Comparison of ENCODE assay signal across 9 cellular contexts in the genomic region with DNA sequence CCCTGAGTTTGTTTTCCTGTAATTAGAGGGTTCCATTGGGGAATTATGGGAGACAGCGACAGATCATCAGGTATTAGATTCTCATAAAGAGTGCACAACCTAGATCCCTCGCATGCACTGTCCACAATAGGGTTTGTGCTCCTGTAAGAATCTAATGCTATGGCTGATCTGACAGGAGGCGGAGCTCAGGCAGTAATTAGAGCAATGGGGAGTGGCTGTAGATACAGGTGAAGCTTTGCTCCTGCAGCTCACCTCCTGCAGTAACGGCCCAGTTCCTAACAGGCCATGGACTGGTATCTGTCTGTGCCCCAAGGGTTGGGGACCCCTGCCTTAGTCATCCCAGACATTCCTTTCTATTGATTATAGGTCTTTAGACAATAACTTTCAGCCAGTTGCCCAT. TPM values are rescaled to one million over a fixed set of nuclear protein-coding genes. Genes with fewer than 3 reads are reported as not detected.
DNase-seq lines count a peak whose midpoint lies in the region; ATAC-seq, FAIRE-seq and TF ChIP-seq lines count a peak whose summit lies in the region.
"Had no signal": no experiment of that assay in that cellular context is flagged by ENCODE, and none has a peak within 500 bp of the region (broad histone marks: within the 10 kb centered on the region; RNA-seq: fewer than 3 reads in every experiment).

No MANE protein-coding gene starts in this region.

- H3K4me1 Mint-ChIP-seq in activated CD4-positive, alpha-beta T cell treated with anti-CD3 and anti-CD28 coated beads, Interleukin-2, amount 10 ng/mL, durations not matched to agents 24 days and 14 days, result peaks cover 13% of the 10 kb centered on the region
- H3K4me1 Mint-ChIP-seq in stimulated activated effector memory CD8-positive, alpha-beta T cell treated with anti-CD3 and anti-CD28 coated beads, Interleukin-12 subunit alpha, Interleukin-12 subunit beta, amount 100 ng/mL, for 72 hours, result peaks cover 9% of the 10 kb centered on the region

- no peak for FAIRE-seq in GM12892 (lab: Jason Lieb, UNC)

- no peaks in the 10 kb centered on the region for H4K20me1 ChIP-seq in SU-DHL-6 (ENCODE audit: low read depth, low read length)

- H3K27me3 ChIP-seq in SU-DHL-6 (ENCODE audit: low read length) (no peaks in the 10 kb centered on the region), esophagus squamous epithelium (no peaks in the 10 kb centered on the region)

- no peak for DNase-seq in activated CD4-positive, alpha-beta T cell treated with anti-CD3 and anti-CD28 coated beads, Interleukin-2, amount 10 ng/mL, durations not matched to agents 24 days and 14 days
- DNase-seq in activated CD4-positive, alpha-beta T cell treated with anti-CD3 and anti-CD28 coated beads for 4 hours, result no peak
- no peak for DNase-seq in esophagus squamous epithelium (lab: John Stamatoyannopoulos, UW)
- no peak for DNase-seq in stimulated activated effector memory CD8-positive, alpha-beta T cell treated with anti-CD3 and anti-CD28 coated beads, Interleukin-12 subunit alpha, Interleukin-12 subunit beta, amount 100 ng/mL, for 72 hours (ENCODE audit: low spot score in 2 of 2)
- DNase-seq in cerebellar nuclear complex (lab: John Stamatoyannopoulos, UW), result no peak
- no peak for DNase-seq in GM12892 (ENCODE audit: insufficient read length)
- DNase-seq: NCI-H1930 had no signal

- H3K9me2 ChIP-seq in SU-DHL-6 (replicated peaks; ENCODE audit: insufficient read depth, low read length), result no peaks in the 10 kb centered on the region

- intact Hi-C loops in activated CD4-positive, alpha-beta T cell treated with anti-CD3 and anti-CD28 coated beads, Interleukin-2, amount 10 ng/mL, durations not matched to agents 24 days and 14 days (cut with micrococcal nuclease), result loop anchor here (5.0 kb wide), 1 partner anchor 34 kb away; a partner anchor contains a TSS
- intact Hi-C loops in esophagus squamous epithelium (cut with DNase I), result no loop called here

- ATAC-seq in stimulated activated effector memory CD8-positive, alpha-beta T cell treated with anti-CD3 and anti-CD28 coated beads, Interleukin-12 subunit alpha, Interleukin-12 subunit beta, amount 100 ng/mL, for 72 hours, result no peak
- ATAC-seq in GM21825 (IDR thresholded peaks at IDR 0.05; ENCODE audit: unreplicated experiment), result no peak

- no peak overlapping the region for H3K27ac ChIP-seq in SU-DHL-6 (ENCODE audit: low read depth, low read length)
- peak overlapping the region in 3 of 4 donors; percentile 91 to 98 (median 97) for H3K27ac ChIP-seq in esophagus squamous epithelium

- 64 to 73% methylated on average over 4 of the region's 4 CpGs for WGBS in esophagus squamous epithelium, 2 donors

- H3K36me3 Mint-ChIP-seq in activated CD4-positive, alpha-beta T cell treated with anti-CD3 and anti-CD28 coated beads, Interleukin-2, amount 10 ng/mL, durations not matched to agents 24 days and 14 days (ENCODE audit: low read depth), result peaks cover 4% of the 10 kb centered on the region
- no peaks in the 10 kb centered on the region for H3K36me3 Mint-ChIP-seq in stimulated activated effector memory CD8-positive, alpha-beta T cell treated with anti-CD3 and anti-CD28 coated beads, Interleukin-12 subunit alpha, Interleukin-12 subunit beta, amount 100 ng/mL, for 72 hours

- no peak overlapping the region for H3K9ac ChIP-seq in SU-DHL-6 (ENCODE audit: low read length)

- H3K9me3 ChIP-seq in SU-DHL-6 (ENCODE audit: insufficient read depth, low read length), result no peaks in the 10 kb centered on the region
- no peaks in the 10 kb centered on the region for H3K9me3 ChIP-seq in esophagus squamous epithelium

- H3K36me3 ChIP-seq in SU-DHL-6 (ENCODE audit: low read length) (no peaks in the 10 kb centered on the region), esophagus squamous epithelium (no peaks in the 10 kb centered on the region)

- peaks cover 7% of the 10 kb centered on the region; the same call in 1 of the 2 replicates for H3K79me2 ChIP-seq in SU-DHL-6 (ENCODE audit: insufficient read depth, low read length)

- H3K9me3 Mint-ChIP-seq in activated CD4-positive, alpha-beta T cell treated with anti-CD3 and anti-CD28 coated beads, Interleukin-2, amount 10 ng/mL, durations not matched to agents 24 days and 14 days, result no peaks in the 10 kb centered on the region
- no peaks in the 10 kb centered on the region for H3K9me3 Mint-ChIP-seq in stimulated activated effector memory CD8-positive, alpha-beta T cell treated with anti-CD3 and anti-CD28 coated beads, Interleukin-12 subunit alpha, Interleukin-12 subunit beta, amount 100 ng/mL, for 72 hours

- H3K4me1 ChIP-seq in esophagus squamous epithelium, result peaks cover 11 to 52% (median 13%) of the 10 kb centered on the region in 3 donors

- H3K4me3 ChIP-seq in SU-DHL-6 (ENCODE audit: insufficient read depth, low read length, poor library complexity, severe bottlenecking), result no peak overlapping the region
- no peak overlapping the region for H3K4me3 ChIP-seq in esophagus squamous epithelium

- TF ChIP-seq POLR2A in esophagus squamous epithelium (IDR thresholded peaks at IDR 0.05), result no peak
- no peak for TF ChIP-seq POLR2A in GM12892 (IDR thresholded peaks at IDR 0.05; ENCODE audit: low read depth, low read length)

- peak overlapping the region; percentile 32 for H3K27ac Mint-ChIP-seq in activated CD4-positive, alpha-beta T cell treated with anti-CD3 and anti-CD28 coated beads, Interleukin-2, amount 10 ng/mL, durations not matched to agents 24 days and 14 days
- H3K27ac Mint-ChIP-seq in stimulated activated effector memory CD8-positive, alpha-beta T cell treated with anti-CD3 and anti-CD28 coated beads, Interleukin-12 subunit alpha, Interleukin-12 subunit beta, amount 100 ng/mL, for 72 hours, result peak overlapping the region; percentile 60

- H2AFZ ChIP-seq in SU-DHL-6 (ENCODE audit: low read depth, low read length, severe bottlenecking), result peak overlapping the region; percentile 97

- peak overlapping the region; percentile 62 for H3K4me3 Mint-ChIP-seq in activated CD4-positive, alpha-beta T cell treated with anti-CD3 and anti-CD28 coated beads, Interleukin-2, amount 10 ng/mL, durations not matched to agents 24 days and 14 days
- H3K4me3 Mint-ChIP-seq in stimulated activated effector memory CD8-positive, alpha-beta T cell treated with anti-CD3 and anti-CD28 coated beads, Interleukin-12 subunit alpha, Interleukin-12 subunit beta, amount 100 ng/mL, for 72 hours, result peak overlapping the region; percentile 78

- TF ChIP-seq CTCF in SU-DHL-6 (IDR thresholded peaks at IDR 0.05; ENCODE audit: insufficient read depth, low read length, poor library complexity, severe bottlenecking), result no peak
- no peak for TF ChIP-seq CTCF in esophagus squamous epithelium (IDR thresholded peaks at IDR 0.05)

- peaks cover 6% of the 10 kb centered on the region; the same call in 1 of the 2 replicates for H3F3A ChIP-seq in SU-DHL-6 (ENCODE audit: insufficient read depth)

- H3K27me3 Mint-ChIP-seq in activated CD4-positive, alpha-beta T cell treated with anti-CD3 and anti-CD28 coated beads, Interleukin-2, amount 10 ng/mL, durations not matched to agents 24 days and 14 days, result peaks cover 3% of the 10 kb centered on the region

- no peak overlapping the region for H3K4me2 ChIP-seq in SU-DHL-6 (ENCODE audit: low read depth, low read length, poor library complexity, severe bottlenecking)

RNA-seq across cellular contexts. Expression of a gene that starts 0.9 kb away (rescaled TPM):
- total RNA-seq in activated CD4-positive, alpha-beta T cell treated with anti-CD3 and anti-CD28 coated beads, Interleukin-2, amount 10 ng/mL, durations not matched to agents 24 days and 14 days, result 8.0 TPM in 2 replicates
- 10 to 100 TPM in 1 of 4 donors, 1 to 10 TPM in 3; 3.7 to 12.0 (median 8.0) TPM for total RNA-seq in esophagus squamous epithelium
- polyA plus RNA-seq in GM12892 (2012; ENCODE audit: missing spikeins), result 10.2 TPM

RNA-seq across cellular contexts. Expression of a gene that starts 32.8 kb away (rescaled TPM):
- 21.5 and 23.3 TPM in 2 replicates for total RNA-seq in activated CD4-positive, alpha-beta T cell treated with anti-CD3 and anti-CD28 coated beads, Interleukin-2, amount 10 ng/mL, durations not matched to agents 24 days and 14 days
- 10 to 100 TPM; 10.5 to 22.3 (median 12.2) TPM for total RNA-seq in esophagus squamous epithelium
- 19.0 TPM for polyA plus RNA-seq in GM12892 (2012; ENCODE audit: missing spikeins)

RNA-seq across cellular contexts. Expression of a gene that starts 33.3 kb away (rescaled TPM):
- 54.8 and 56.3 TPM in 2 replicates for total RNA-seq in activated CD4-positive, alpha-beta T cell treated with anti-CD3 and anti-CD28 coated beads, Interleukin-2, amount 10 ng/mL, durations not matched to agents 24 days and 14 days
- total RNA-seq in esophagus squamous epithelium, result 10 to 100 TPM; 18.3 to 38.3 (median 21.9) TPM
- 21.8 TPM for polyA plus RNA-seq in GM12892 (2012; ENCODE audit: missing spikeins)

RNA-seq across cellular contexts. Expression of a gene that starts 40.1 kb away (rescaled TPM):
- 109 and 114 TPM in 2 replicates for total RNA-seq in activated CD4-positive, alpha-beta T cell treated with anti-CD3 and anti-CD28 coated beads, Interleukin-2, amount 10 ng/mL, durations not matched to agents 24 days and 14 days
- total RNA-seq in esophagus squamous epithelium, result 10 to 100 TPM; 50.6 to 68.0 (median 62.2) TPM
- 127 TPM for polyA plus RNA-seq in GM12892 (2012; ENCODE audit: missing spikeins)

RNA-seq across cellular contexts. Expression of a gene that starts 52.5 kb away (rescaled TPM):
- 464 and 469 TPM in 2 replicates for total RNA-seq in activated CD4-positive, alpha-beta T cell treated with anti-CD3 and anti-CD28 coated beads, Interleukin-2, amount 10 ng/mL, durations not matched to agents 24 days and 14 days
- total RNA-seq in esophagus squamous epithelium, result 10 to 100 TPM; 31.8 to 67.3 (median 63.1) TPM
- polyA plus RNA-seq in GM12892 (2012; ENCODE audit: missing spikeins), result 151 TPM
